In genomic region chrX:100948557-100948956, GRCh38 we compare ENCODE assay signal across 11 cellular contexts. TPM values are rescaled to one million over a fixed set of nuclear protein-coding genes. Genes with fewer than 3 reads are reported as not detected.
"Had no signal": no experiment of that assay in that cellular context is flagged by ENCODE, and none has a peak within 500 bp of the region (broad histone marks: within the 10 kb centered on the region; RNA-seq: fewer than 3 reads in every experiment).

No MANE protein-coding gene starts in this region.

- H3K4me2 ChIP-seq: KMS-11 had no signal

- H2AFZ ChIP-seq: GM23248 had no signal

- H3K27ac ChIP-seq: GM23248, HL-60, KMS-11 had no signal

- H3K4me3 ChIP-seq: GM23248, HAP-1 had no signal

- H3K4me1 ChIP-seq: HAP-1 had no signal

- H3K9ac ChIP-seq: GM23248, KMS-11 had no signal

- H3K36me3 ChIP-seq: HAP-1 had no signal

- ATAC-seq: HepG2 had no signal

- H3K9me3 ChIP-seq: HAP-1 had no signal

- FAIRE-seq: HepG2 had no signal

- DNase-seq: GM23248, GOT3, H7, KBM-7 had no signal

RNA-seq across cellular contexts. Expression of gene XKRX, which starts 19.8 kb away (rescaled TPM):
- total RNA-seq: GM23248, HepG2 had no signal
- polyA plus RNA-seq: GM23248, HepG2 had no signal

RNA-seq across cellular contexts. Expression of gene ARL13A, which starts 21.0 kb away (rescaled TPM):
- total RNA-seq: GM23248, H4, H7, HepG2, HT1080 had no signal
- polyA plus RNA-seq: GM23248, HepG2, IgD-negative memory B cell had no signal
